19 cellular contexts compared by ENCODE assay signal in genomic region chr7:138188290-138188858, GRCh38.
A peak's percentile ranks its signal among the peaks of the same experiment; 100 is the strongest.
DNase-seq lines count a peak whose midpoint lies in the region; ATAC-seq, FAIRE-seq and TF ChIP-seq lines count a peak whose summit lies in the region.
"Had no signal": no experiment of that assay in that cellular context is flagged by ENCODE, and none has a peak within 500 bp of the region (broad histone marks: within the 10 kb centered on the region; RNA-seq: fewer than 3 reads in every experiment).

No MANE protein-coding gene starts in this region.

- BruUV-seq in K562 (replicated peaks; lab: Mats Ljungman, UMichigan): no TSS peak

- FAIRE-seq in K562 (lab: Jason Lieb, UNC): no peak

- H2AFZ ChIP-seq in K562 (ENCODE audit: low read depth, low read length): no peak overlapping the region; the same call in 1 of the 2 replicates
- H2AFZ ChIP-seq in neural progenitor cell (replicated peaks): no peak overlapping the region

- no peaks in the 10 kb centered on the region for H3K79me2 ChIP-seq in K562 (ENCODE audit: control insufficient read depth, insufficient read depth, low read length)
- H3K79me2 ChIP-seq in neural progenitor cell (ENCODE audit: low read depth): no peaks in the 10 kb centered on the region

- peak; percentile 15 for DNase-seq in MV-4-11 (lab: John Stamatoyannopoulos, UW)
- DNase-seq in K562 (ENCODE audit: extremely low read depth in 1 of 4, low spot score in 3 of 4): no peak
- no peak for DNase-seq in neural progenitor cell (ENCODE audit: low spot score)
- no peak for DNase-seq in kidney tubule cell (ENCODE audit: low spot score)
- no peak for DNase-seq in hypothalamus (lab: John Stamatoyannopoulos, UW)
- DNase-seq in anterior cingulate cortex (lab: John Stamatoyannopoulos, UW): no peak
- DNase-seq in esophagus squamous epithelium (lab: John Stamatoyannopoulos, UW): no peak
- DNase-seq: Calu3; CD4-positive, alpha-beta T cell; KG1; NCI-H1105; NCI-H1694; NCI-H226; NCI-H524 treated with DMSO at 0.1 percent for 48 hours; SK-N-SH had no signal

- no peaks in the 10 kb centered on the region for H3K9me1 ChIP-seq in K562 (ENCODE audit: control insufficient read depth, insufficient read depth, low read length)

- peaks cover 13% of the 10 kb centered on the region for H3K27me3 Mint-ChIP-seq in neural progenitor cell (ENCODE audit: insufficient read depth, low read depth)
- H3K27me3 Mint-ChIP-seq: B cell; CD4-positive, alpha-beta T cell had no signal

- peaks cover 37% of the 10 kb centered on the region for H3K4me1 Mint-ChIP-seq in neural progenitor cell
- H3K4me1 Mint-ChIP-seq: B cell had no signal

- no peaks in the 10 kb centered on the region for H4K20me1 ChIP-seq in K562 (replicated peaks; ENCODE audit: control insufficient read depth, insufficient read depth, low read length)
- no peaks in the 10 kb centered on the region for H4K20me1 ChIP-seq in neural progenitor cell (ENCODE audit: low read depth)

- no peak for TF ChIP-seq CTCF in HEK293 (tag by site-specific recombination; IDR thresholded peaks at IDR 0.05)
- TF ChIP-seq CTCF in K562 (IDR thresholded peaks at IDR 0.05 in 2 of 3, conservative IDR thresholded peaks at IDR 0.05 in 1 of 3; ENCODE audit: insufficient read depth in 2 of 3, low read depth in 1 of 3, low read length in 3 of 3): no peak
- no peak for TF ChIP-seq CTCF in neural progenitor cell (IDR thresholded peaks at IDR 0.05)
- no peak for TF ChIP-seq CTCF in esophagus squamous epithelium (IDR thresholded peaks at IDR 0.05)

- intact Hi-C loops in K562 (cut with micrococcal nuclease) (no loop called here), esophagus squamous epithelium (cut with DNase I) (no loop called here)

- no peaks in the 10 kb centered on the region for H3K36me3 ChIP-seq in HEK293 (ENCODE audit: control insufficient read depth in 2 of 2, insufficient read depth in 1 of 2, low read length in 2 of 2)
- H3K36me3 ChIP-seq in K562 (ENCODE audit: control insufficient read depth, insufficient read depth, low read length): no peaks in the 10 kb centered on the region
- no peaks in the 10 kb centered on the region for H3K36me3 ChIP-seq in neural progenitor cell
- no peaks in the 10 kb centered on the region for H3K36me3 ChIP-seq in esophagus squamous epithelium

- TF ChIP-seq POLR2A in K562 (conservative IDR thresholded peaks at IDR 0.05) (no peak), esophagus squamous epithelium (IDR thresholded peaks at IDR 0.05) (no peak)

- H3K27me3 ChIP-seq in K562 (ENCODE audit: control insufficient read depth in 2 of 2, insufficient read depth in 2 of 2, low read length in 2 of 2): no peaks in the 10 kb centered on the region
- no peaks in the 10 kb centered on the region for H3K27me3 ChIP-seq in neural progenitor cell
- no peaks in the 10 kb centered on the region for H3K27me3 ChIP-seq in esophagus squamous epithelium

- H3K9me3 Mint-ChIP-seq in neural progenitor cell: peaks cover 51% of the 10 kb centered on the region

- H3K27ac Mint-ChIP-seq in neural progenitor cell: peak overlapping the region; percentile 23
- H3K27ac Mint-ChIP-seq: B cell; CD4-positive, alpha-beta T cell had no signal

- no peak overlapping the region for H3K4me3 Mint-ChIP-seq in neural progenitor cell
- H3K4me3 Mint-ChIP-seq: B cell; CD4-positive, alpha-beta T cell had no signal

- H3K4me2 ChIP-seq in K562 (ENCODE audit: insufficient read depth, low read length): no peak overlapping the region
- no peak overlapping the region for H3K4me2 ChIP-seq in neural progenitor cell
- H3K4me2 ChIP-seq: SK-N-SH had no signal

- POLR2A ChIA-PET in HEK293 (lab: Yijun Ruan, JAX): no interaction called here
- POLR2A ChIA-PET in K562 (lab: Yijun Ruan, JAX): no interaction called here

- no peak overlapping the region for H3K4me3 ChIP-seq in HEK293 (ENCODE audit: low read depth, low read length)
- H3K4me3 ChIP-seq in K562: no peak overlapping the region
- H3K4me3 ChIP-seq in neural progenitor cell: no peak overlapping the region
- no peak overlapping the region for H3K4me3 ChIP-seq in esophagus squamous epithelium

- H3K27ac ChIP-seq in HEK293 (ENCODE audit: extremely low read depth, low read depth, low read length) (no peak overlapping the region), K562 (ENCODE audit: extremely low read depth, low read depth, low read length) (no peak overlapping the region), neural progenitor cell (peak overlapping the region; percentile 91), esophagus squamous epithelium (no peak overlapping the region)

- CTCF ChIA-PET in HEK293 (lab: Yijun Ruan, JAX): interaction anchor here (0.6 kb wide), 1 partner anchor 185 kb away, joined by 3 read pairs; no protein-coding TSS in a partner anchor
- CTCF ChIA-PET in K562 (lab: Yijun Ruan, JAX; ENCODE audit: low intra/inter-chr PET ratio): no interaction called here

- WGBS in K562 (ENCODE audit: insufficient coverage, low coverage, missing lambda C conversion rate): 8% methylated on average over 8 of the region's 8 CpGs
- WGBS in esophagus squamous epithelium, 2 donors: 68 to 76% methylated on average over 8 of the region's 8 CpGs

- H3K9me3 ChIP-seq in HEK293 (ENCODE audit: control insufficient read depth, insufficient read depth, low read depth, low read length) (no peaks in the 10 kb centered on the region), K562 (replicated peaks; ENCODE audit: control insufficient read depth, insufficient read depth, low read depth, low read length) (peaks cover 4% of the 10 kb centered on the region; the same call in 1 of the 2 replicates), neural progenitor cell (ENCODE audit: low read depth) (no peaks in the 10 kb centered on the region), esophagus squamous epithelium (peaks cover 5 to 20% (median 14%) of the 10 kb centered on the region in 3 donors)

- no peaks in the 10 kb centered on the region for H3K4me1 ChIP-seq in HEK293 (ENCODE audit: control insufficient read depth, insufficient read depth, low read length)
- H3K4me1 ChIP-seq in K562 (replicated peaks in 1 of 2; ENCODE audit: control insufficient read depth in 2 of 2, insufficient read depth in 2 of 2, low read length in 2 of 2): no peaks in the 10 kb centered on the region; a peak in 1 of 5 replicates
- peaks cover 24% of the 10 kb centered on the region for H3K4me1 ChIP-seq in neural progenitor cell
- no peaks in the 10 kb centered on the region for H3K4me1 ChIP-seq in esophagus squamous epithelium

- TF ChIP-seq RAD21 in K562 (CRISPR knock-in tag; conservative IDR thresholded peaks at IDR 0.05 in 1 of 2, IDR thresholded peaks at IDR 0.05 in 1 of 2): no peak

- no peak overlapping the region for H3K9ac ChIP-seq in K562 (ENCODE audit: insufficient read depth in 1 of 2, low read depth in 2 of 2, low read length in 2 of 2)
- H3K9ac ChIP-seq in neural progenitor cell: no peak overlapping the region
- H3K9ac ChIP-seq: SK-N-SH had no signal

- peaks cover 33% of the 10 kb centered on the region for H3K36me3 Mint-ChIP-seq in neural progenitor cell

- in situ Hi-C loops in K562 (cut with MboI): no loop called here

- H3F3A ChIP-seq in neural progenitor cell (ENCODE audit: low read depth): peaks cover 43% of the 10 kb centered on the region

- ATAC-seq in K562: no peak
- ATAC-seq: Panc1, Right ventricle myocardium inferior had no signal

- no peak for TF ChIP-seq EP300 in K562 (IDR thresholded peaks at IDR 0.05; ENCODE audit: low read length)

TF ChIP-seq in HEK293, 187 proteins besides CTCF, POLR2A, EP300 and RAD21 (continues in another document):
- TF ChIP-seq SETDB1 (IDR thresholded peaks at IDR 0.05; ENCODE audit: insufficient read length, low read length): peak; percentile 99
- TF ChIP-seq TRIM28 (IDR thresholded peaks at IDR 0.05; ENCODE audit: borderline replicate concordance, low read length): peak; percentile 56; the same call in 1 of the 2 replicates
- no peak for TF ChIP-seq ZNF302 (tag by site-specific recombination; IDR thresholded peaks at IDR 0.05; ENCODE audit: low read depth)

TF ChIP-seq in K562, 482 proteins besides CTCF, POLR2A, EP300 and RAD21 (continues in another document):
- TF ChIP-seq ZNF561 (CRISPR knock-in tag; conservative IDR thresholded peaks at IDR 0.05) (0 out of 2 replicates have a peak, but pooled peaks have one; percentile 60), CBX3 (IDR thresholded peaks at IDR 0.05; ENCODE audit: borderline replicate concordance in 1 of 2, low read length in 2 of 2) (peak in 1 of 2 experiments; percentile 87; a peak in 2 of 3 replicates)

Comparison
In these comparisons a context has a peak if more than half of its experiments do, and no peak if none do; other contexts are left out.
1. Of the 44 proteins assayed by ChIP-seq in both K562 and HEK293: peak only in K562: ZEB2 and ZNF561; only in HEK293: SETDB1; in both: TRIM28; in neither: 40.